Comparison of ENCODE assay signal across 1 cellular context in the genomic region with DNA sequence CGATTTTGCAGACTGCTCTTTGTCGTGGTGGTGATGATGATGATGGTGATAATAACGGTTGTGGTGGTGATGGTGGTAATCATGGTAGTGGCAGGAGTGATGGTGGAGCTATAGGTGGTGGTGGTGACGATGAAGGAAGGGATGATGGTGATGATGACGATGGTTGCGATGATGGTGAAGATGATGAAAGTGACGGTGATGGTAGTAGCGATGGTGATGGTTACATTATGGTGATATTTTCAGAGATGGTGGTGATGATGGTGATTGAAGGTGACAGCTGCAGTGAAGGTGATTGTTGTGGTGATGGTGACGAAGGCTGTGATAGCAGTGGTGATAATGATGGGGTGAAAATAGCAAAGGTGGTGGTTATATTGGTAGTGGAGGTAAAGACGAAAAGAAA.
TF ChIP-seq lines count a peak whose summit lies in the region.

No MANE protein-coding gene starts in this region.

TF ChIP-seq in K562, 482 proteins besides CTCF, POLR2A, EP300 and RAD21 (continues in another document):
- TF ChIP-seq RHOXF2B (CRISPR knock-in tag; conservative IDR thresholded peaks at IDR 0.05): no peak
- TF ChIP-seq, protein P1, sequence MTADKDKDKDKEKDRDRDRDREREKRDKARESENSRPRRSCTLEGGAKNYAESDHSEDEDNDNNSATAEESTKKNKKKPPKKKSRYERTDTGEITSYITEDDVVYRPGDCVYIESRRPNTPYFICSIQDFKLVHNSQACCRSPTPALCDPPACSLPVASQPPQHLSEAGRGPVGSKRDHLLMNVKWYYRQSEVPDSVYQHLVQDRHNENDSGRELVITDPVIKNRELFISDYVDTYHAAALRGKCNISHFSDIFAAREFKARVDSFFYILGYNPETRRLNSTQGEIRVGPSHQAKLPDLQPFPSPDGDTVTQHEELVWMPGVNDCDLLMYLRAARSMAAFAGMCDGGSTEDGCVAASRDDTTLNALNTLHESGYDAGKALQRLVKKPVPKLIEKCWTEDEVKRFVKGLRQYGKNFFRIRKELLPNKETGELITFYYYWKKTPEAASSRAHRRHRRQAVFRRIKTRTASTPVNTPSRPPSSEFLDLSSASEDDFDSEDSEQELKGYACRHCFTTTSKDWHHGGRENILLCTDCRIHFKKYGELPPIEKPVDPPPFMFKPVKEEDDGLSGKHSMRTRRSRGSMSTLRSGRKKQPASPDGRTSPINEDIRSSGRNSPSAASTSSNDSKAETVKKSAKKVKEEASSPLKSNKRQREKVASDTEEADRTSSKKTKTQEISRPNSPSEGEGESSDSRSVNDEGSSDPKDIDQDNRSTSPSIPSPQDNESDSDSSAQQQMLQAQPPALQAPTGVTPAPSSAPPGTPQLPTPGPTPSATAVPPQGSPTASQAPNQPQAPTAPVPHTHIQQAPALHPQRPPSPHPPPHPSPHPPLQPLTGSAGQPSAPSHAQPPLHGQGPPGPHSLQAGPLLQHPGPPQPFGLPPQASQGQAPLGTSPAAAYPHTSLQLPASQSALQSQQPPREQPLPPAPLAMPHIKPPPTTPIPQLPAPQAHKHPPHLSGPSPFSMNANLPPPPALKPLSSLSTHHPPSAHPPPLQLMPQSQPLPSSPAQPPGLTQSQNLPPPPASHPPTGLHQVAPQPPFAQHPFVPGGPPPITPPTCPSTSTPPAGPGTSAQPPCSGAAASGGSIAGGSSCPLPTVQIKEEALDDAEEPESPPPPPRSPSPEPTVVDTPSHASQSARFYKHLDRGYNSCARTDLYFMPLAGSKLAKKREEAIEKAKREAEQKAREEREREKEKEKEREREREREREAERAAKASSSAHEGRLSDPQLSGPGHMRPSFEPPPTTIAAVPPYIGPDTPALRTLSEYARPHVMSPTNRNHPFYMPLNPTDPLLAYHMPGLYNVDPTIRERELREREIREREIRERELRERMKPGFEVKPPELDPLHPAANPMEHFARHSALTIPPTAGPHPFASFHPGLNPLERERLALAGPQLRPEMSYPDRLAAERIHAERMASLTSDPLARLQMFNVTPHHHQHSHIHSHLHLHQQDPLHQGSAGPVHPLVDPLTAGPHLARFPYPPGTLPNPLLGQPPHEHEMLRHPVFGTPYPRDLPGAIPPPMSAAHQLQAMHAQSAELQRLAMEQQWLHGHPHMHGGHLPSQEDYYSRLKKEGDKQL (CRISPR knock-in tag; IDR thresholded peaks at IDR 0.05; ENCODE audit: borderline replicate concordance): no peak
- TF ChIP-seq, protein P2, sequence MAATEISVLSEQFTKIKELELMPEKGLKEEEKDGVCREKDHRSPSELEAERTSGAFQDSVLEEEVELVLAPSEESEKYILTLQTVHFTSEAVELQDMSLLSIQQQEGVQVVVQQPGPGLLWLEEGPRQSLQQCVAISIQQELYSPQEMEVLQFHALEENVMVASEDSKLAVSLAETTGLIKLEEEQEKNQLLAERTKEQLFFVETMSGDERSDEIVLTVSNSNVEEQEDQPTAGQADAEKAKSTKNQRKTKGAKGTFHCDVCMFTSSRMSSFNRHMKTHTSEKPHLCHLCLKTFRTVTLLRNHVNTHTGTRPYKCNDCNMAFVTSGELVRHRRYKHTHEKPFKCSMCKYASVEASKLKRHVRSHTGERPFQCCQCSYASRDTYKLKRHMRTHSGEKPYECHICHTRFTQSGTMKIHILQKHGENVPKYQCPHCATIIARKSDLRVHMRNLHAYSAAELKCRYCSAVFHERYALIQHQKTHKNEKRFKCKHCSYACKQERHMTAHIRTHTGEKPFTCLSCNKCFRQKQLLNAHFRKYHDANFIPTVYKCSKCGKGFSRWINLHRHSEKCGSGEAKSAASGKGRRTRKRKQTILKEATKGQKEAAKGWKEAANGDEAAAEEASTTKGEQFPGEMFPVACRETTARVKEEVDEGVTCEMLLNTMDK (IDR thresholded peaks at IDR 0.05; ENCODE audit: borderline replicate concordance, insufficient read depth, low read depth, low read length, poor library complexity, severe bottlenecking): no peak
- no peak for TF ChIP-seq ZNF23 (CRISPR knock-in tag; IDR thresholded peaks at IDR 0.05)
- no peak for TF ChIP-seq ZNF785 (CRISPR knock-in tag; IDR thresholded peaks at IDR 0.05)
- TF ChIP-seq EHMT2 (IDR thresholded peaks at IDR 0.05): 0 out of 2 replicates have a peak, but pooled peaks have one; percentile 41
- TF ChIP-seq ZNF589 (CRISPR knock-in tag; IDR thresholded peaks at IDR 0.05; ENCODE audit: low read depth): no peak
- TF ChIP-seq, protein P3, sequence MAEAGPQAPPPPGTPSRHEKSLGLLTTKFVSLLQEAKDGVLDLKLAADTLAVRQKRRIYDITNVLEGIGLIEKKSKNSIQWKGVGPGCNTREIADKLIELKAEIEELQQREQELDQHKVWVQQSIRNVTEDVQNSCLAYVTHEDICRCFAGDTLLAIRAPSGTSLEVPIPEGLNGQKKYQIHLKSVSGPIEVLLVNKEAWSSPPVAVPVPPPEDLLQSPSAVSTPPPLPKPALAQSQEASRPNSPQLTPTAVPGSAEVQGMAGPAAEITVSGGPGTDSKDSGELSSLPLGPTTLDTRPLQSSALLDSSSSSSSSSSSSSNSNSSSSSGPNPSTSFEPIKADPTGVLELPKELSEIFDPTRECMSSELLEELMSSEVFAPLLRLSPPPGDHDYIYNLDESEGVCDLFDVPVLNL (CRISPR knock-in tag; IDR thresholded peaks at IDR 0.05; ENCODE audit: low read depth): no peak
- no peak for TF ChIP-seq GABPB1 (CRISPR knock-in tag; IDR thresholded peaks at IDR 0.05)
- TF ChIP-seq HDAC1 (IDR thresholded peaks at IDR 0.05): peak in 1 of 2 experiments; percentile 54; a peak in 1 of 4 replicates
- TF ChIP-seq, protein P4, sequence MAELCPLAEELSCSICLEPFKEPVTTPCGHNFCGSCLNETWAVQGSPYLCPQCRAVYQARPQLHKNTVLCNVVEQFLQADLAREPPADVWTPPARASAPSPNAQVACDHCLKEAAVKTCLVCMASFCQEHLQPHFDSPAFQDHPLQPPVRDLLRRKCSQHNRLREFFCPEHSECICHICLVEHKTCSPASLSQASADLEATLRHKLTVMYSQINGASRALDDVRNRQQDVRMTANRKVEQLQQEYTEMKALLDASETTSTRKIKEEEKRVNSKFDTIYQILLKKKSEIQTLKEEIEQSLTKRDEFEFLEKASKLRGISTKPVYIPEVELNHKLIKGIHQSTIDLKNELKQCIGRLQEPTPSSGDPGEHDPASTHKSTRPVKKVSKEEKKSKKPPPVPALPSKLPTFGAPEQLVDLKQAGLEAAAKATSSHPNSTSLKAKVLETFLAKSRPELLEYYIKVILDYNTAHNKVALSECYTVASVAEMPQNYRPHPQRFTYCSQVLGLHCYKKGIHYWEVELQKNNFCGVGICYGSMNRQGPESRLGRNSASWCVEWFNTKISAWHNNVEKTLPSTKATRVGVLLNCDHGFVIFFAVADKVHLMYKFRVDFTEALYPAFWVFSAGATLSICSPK (IDR thresholded peaks at IDR 0.05; ENCODE audit: borderline replicate concordance): no peak
- TF ChIP-seq TEAD4 (IDR thresholded peaks at IDR 0.05; ENCODE audit: low read length): no peak
- no peak for TF ChIP-seq TEAD4 (CRISPR knock-in tag; IDR thresholded peaks at IDR 0.05; ENCODE audit: borderline replicate concordance)
- TF ChIP-seq, protein P5, sequence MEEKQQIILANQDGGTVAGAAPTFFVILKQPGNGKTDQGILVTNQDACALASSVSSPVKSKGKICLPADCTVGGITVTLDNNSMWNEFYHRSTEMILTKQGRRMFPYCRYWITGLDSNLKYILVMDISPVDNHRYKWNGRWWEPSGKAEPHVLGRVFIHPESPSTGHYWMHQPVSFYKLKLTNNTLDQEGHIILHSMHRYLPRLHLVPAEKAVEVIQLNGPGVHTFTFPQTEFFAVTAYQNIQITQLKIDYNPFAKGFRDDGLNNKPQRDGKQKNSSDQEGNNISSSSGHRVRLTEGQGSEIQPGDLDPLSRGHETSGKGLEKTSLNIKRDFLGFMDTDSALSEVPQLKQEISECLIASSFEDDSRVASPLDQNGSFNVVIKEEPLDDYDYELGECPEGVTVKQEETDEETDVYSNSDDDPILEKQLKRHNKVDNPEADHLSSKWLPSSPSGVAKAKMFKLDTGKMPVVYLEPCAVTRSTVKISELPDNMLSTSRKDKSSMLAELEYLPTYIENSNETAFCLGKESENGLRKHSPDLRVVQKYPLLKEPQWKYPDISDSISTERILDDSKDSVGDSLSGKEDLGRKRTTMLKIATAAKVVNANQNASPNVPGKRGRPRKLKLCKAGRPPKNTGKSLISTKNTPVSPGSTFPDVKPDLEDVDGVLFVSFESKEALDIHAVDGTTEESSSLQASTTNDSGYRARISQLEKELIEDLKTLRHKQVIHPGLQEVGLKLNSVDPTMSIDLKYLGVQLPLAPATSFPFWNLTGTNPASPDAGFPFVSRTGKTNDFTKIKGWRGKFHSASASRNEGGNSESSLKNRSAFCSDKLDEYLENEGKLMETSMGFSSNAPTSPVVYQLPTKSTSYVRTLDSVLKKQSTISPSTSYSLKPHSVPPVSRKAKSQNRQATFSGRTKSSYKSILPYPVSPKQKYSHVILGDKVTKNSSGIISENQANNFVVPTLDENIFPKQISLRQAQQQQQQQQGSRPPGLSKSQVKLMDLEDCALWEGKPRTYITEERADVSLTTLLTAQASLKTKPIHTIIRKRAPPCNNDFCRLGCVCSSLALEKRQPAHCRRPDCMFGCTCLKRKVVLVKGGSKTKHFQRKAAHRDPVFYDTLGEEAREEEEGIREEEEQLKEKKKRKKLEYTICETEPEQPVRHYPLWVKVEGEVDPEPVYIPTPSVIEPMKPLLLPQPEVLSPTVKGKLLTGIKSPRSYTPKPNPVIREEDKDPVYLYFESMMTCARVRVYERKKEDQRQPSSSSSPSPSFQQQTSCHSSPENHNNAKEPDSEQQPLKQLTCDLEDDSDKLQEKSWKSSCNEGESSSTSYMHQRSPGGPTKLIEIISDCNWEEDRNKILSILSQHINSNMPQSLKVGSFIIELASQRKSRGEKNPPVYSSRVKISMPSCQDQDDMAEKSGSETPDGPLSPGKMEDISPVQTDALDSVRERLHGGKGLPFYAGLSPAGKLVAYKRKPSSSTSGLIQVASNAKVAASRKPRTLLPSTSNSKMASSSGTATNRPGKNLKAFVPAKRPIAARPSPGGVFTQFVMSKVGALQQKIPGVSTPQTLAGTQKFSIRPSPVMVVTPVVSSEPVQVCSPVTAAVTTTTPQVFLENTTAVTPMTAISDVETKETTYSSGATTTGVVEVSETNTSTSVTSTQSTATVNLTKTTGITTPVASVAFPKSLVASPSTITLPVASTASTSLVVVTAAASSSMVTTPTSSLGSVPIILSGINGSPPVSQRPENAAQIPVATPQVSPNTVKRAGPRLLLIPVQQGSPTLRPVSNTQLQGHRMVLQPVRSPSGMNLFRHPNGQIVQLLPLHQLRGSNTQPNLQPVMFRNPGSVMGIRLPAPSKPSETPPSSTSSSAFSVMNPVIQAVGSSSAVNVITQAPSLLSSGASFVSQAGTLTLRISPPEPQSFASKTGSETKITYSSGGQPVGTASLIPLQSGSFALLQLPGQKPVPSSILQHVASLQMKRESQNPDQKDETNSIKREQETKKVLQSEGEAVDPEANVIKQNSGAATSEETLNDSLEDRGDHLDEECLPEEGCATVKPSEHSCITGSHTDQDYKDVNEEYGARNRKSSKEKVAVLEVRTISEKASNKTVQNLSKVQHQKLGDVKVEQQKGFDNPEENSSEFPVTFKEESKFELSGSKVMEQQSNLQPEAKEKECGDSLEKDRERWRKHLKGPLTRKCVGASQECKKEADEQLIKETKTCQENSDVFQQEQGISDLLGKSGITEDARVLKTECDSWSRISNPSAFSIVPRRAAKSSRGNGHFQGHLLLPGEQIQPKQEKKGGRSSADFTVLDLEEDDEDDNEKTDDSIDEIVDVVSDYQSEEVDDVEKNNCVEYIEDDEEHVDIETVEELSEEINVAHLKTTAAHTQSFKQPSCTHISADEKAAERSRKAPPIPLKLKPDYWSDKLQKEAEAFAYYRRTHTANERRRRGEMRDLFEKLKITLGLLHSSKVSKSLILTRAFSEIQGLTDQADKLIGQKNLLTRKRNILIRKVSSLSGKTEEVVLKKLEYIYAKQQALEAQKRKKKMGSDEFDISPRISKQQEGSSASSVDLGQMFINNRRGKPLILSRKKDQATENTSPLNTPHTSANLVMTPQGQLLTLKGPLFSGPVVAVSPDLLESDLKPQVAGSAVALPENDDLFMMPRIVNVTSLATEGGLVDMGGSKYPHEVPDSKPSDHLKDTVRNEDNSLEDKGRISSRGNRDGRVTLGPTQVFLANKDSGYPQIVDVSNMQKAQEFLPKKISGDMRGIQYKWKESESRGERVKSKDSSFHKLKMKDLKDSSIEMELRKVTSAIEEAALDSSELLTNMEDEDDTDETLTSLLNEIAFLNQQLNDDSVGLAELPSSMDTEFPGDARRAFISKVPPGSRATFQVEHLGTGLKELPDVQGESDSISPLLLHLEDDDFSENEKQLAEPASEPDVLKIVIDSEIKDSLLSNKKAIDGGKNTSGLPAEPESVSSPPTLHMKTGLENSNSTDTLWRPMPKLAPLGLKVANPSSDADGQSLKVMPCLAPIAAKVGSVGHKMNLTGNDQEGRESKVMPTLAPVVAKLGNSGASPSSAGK (IDR thresholded peaks at IDR 0.05): no peak
- TF ChIP-seq CEBPG (CRISPR knock-in tag; IDR thresholded peaks at IDR 0.05): no peak
- no peak for TF ChIP-seq CEBPG (tag; conservative IDR thresholded peaks at IDR 0.05 in 1 of 2, IDR thresholded peaks at IDR 0.05 in 1 of 2)
- no peak for TF ChIP-seq ZNF76 (CRISPR knock-in tag; IDR thresholded peaks at IDR 0.05; ENCODE audit: borderline replicate concordance)
- TF ChIP-seq NFIX (CRISPR knock-in tag; IDR thresholded peaks at IDR 0.05; ENCODE audit: low read depth): no peak
- TF ChIP-seq, protein P6, sequence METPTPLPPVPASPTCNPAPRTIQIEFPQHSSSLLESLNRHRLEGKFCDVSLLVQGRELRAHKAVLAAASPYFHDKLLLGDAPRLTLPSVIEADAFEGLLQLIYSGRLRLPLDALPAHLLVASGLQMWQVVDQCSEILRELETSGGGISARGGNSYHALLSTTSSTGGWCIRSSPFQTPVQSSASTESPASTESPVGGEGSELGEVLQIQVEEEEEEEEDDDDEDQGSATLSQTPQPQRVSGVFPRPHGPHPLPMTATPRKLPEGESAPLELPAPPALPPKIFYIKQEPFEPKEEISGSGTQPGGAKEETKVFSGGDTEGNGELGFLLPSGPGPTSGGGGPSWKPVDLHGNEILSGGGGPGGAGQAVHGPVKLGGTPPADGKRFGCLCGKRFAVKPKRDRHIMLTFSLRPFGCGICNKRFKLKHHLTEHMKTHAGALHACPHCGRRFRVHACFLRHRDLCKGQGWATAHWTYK (CRISPR knock-in tag; IDR thresholded peaks at IDR 0.05): no peak
- no peak for TF ChIP-seq IRF2 (CRISPR knock-in tag; IDR thresholded peaks at IDR 0.05)
- TF ChIP-seq POLR3G (IDR thresholded peaks at IDR 0.05; ENCODE audit: extremely low read depth, insufficient read length, insufficient replicate concordance): no peak
- TF ChIP-seq, protein P7, sequence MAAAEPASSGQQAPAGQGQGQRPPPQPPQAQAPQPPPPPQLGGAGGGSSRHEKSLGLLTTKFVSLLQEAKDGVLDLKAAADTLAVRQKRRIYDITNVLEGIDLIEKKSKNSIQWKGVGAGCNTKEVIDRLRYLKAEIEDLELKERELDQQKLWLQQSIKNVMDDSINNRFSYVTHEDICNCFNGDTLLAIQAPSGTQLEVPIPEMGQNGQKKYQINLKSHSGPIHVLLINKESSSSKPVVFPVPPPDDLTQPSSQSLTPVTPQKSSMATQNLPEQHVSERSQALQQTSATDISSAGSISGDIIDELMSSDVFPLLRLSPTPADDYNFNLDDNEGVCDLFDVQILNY (CRISPR knock-in tag; IDR thresholded peaks at IDR 0.05): no peak
- no peak for TF ChIP-seq CHCHD3 (CRISPR knock-in tag; IDR thresholded peaks at IDR 0.05)
- TF ChIP-seq RFX7 (CRISPR knock-in tag; IDR thresholded peaks at IDR 0.05): no peak
- no peak for TF ChIP-seq MYNN (IDR thresholded peaks at IDR 0.05)
- TF ChIP-seq MYNN (CRISPR knock-in tag; IDR thresholded peaks at IDR 0.05): no peak
